1 cellular context compared by ENCODE assay signal in the genomic region with DNA sequence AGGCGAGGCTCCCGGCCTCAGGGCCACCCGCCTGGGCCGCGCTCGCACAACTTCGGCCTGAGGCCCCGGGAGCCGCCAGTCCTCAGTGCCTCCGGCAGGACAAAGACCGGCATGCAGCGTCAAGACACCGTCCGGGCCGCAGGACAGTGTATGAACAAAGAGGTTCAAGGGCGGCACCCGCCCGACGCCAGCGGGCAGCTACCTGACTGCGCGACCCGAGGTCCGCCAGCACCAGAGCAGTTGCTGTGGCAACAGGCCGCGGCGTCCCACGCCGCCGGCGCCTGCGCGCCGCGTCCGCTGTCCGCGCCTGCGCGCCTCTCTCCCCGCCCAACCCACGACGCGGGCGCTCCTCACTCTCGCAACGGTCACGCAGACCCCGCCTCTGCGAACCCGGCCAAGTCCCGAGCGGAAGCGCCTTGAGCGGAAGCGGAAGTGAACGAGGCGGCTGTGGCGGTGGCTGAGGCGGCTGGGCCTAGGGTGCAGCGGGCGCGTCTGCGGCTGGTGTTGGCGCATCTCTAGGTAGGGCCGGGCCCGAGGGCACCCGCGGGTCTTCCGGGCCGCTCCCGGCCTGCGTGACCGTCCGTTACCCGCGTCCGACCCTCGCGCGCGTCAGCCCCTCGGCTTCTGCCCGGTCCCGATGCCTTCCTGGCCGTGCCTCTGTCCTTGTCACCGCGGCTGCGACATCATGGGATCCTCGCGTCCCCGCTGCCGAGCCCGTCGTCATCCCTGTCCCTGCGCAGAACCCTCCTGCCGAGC.
TF ChIP-seq lines count a peak whose summit lies in the region.

A gene with protein sequence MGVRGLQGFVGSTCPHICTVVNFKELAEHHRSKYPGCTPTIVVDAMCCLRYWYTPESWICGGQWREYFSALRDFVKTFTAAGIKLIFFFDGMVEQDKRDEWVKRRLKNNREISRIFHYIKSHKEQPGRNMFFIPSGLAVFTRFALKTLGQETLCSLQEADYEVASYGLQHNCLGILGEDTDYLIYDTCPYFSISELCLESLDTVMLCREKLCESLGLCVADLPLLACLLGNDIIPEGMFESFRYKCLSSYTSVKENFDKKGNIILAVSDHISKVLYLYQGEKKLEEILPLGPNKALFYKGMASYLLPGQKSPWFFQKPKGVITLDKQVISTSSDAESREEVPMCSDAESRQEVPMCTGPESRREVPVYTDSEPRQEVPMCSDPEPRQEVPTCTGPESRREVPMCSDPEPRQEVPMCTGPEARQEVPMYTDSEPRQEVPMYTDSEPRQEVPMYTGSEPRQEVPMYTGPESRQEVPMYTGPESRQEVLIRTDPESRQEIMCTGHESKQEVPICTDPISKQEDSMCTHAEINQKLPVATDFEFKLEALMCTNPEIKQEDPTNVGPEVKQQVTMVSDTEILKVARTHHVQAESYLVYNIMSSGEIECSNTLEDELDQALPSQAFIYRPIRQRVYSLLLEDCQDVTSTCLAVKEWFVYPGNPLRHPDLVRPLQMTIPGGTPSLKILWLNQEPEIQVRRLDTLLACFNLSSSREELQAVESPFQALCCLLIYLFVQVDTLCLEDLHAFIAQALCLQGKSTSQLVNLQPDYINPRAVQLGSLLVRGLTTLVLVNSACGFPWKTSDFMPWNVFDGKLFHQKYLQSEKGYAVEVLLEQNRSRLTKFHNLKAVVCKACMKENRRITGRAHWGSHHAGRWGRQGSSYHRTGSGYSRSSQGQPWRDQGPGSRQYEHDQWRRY (plus strand): TSS at position 435 of the 756 bp plus-strand sequence. CDS start 10,633 bp downstream, outside the sequence.

TF ChIP-seq in H1, 55 proteins besides CTCF, POLR2A, EP300 and RAD21:
- TF ChIP-seq KDM4A (IDR thresholded peaks at IDR 0.05; ENCODE audit: low read depth, low read length, severe bottlenecking) = peak; percentile 99
- no peak for TF ChIP-seq CEBPB (IDR thresholded peaks at IDR 0.05; ENCODE audit: low read depth, low read length)
- TF ChIP-seq POLR2AphosphoS5 (IDR thresholded peaks at IDR 0.05; ENCODE audit: low read depth, low read length) = 0 out of 2 replicates have a peak, but pooled peaks have one; percentile 35
- peak in 1 of 2 experiments; percentile 76; a peak in 1 of 4 replicates for TF ChIP-seq SIN3A (conservative IDR thresholded peaks at IDR 0.05 in 1 of 2, IDR thresholded peaks at IDR 0.05 in 1 of 2; ENCODE audit: low read depth in 1 of 2, low read length in 2 of 2)
- TF ChIP-seq, protein P1, sequence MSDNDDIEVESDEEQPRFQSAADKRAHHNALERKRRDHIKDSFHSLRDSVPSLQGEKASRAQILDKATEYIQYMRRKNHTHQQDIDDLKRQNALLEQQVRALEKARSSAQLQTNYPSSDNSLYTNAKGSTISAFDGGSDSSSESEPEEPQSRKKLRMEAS (IDR thresholded peaks at IDR 0.05) = no peak; the same call in none of the 2 replicates
- peak; percentile 96 for TF ChIP-seq ASH2L (IDR thresholded peaks at IDR 0.05; ENCODE audit: low read length)
- TF ChIP-seq RBBP5 (IDR thresholded peaks at IDR 0.05; ENCODE audit: borderline replicate concordance, low read depth, low read length) = peak; percentile 64
- peak; percentile 89 for TF ChIP-seq PHF8 (conservative IDR thresholded peaks at IDR 0.05; ENCODE audit: low read depth, low read length)
- TF ChIP-seq SUZ12 (IDR thresholded peaks at IDR 0.05; ENCODE audit: low read length) = peak; percentile 54; the same call in 1 of the 2 replicates
- TF ChIP-seq KDM1A (IDR thresholded peaks at IDR 0.05; ENCODE audit: borderline replicate concordance, low read length) = no peak
- TF ChIP-seq CREB1 (IDR thresholded peaks at IDR 0.05) = peak; percentile 57; the same call in 1 of the 2 replicates
- TF ChIP-seq NRF1 (IDR thresholded peaks at IDR 0.05; ENCODE audit: low read depth, low read length) = peak; percentile 50
- no peak for TF ChIP-seq JUN (IDR thresholded peaks at IDR 0.05; ENCODE audit: low read depth, low read length)
- TF ChIP-seq TAF1 (IDR thresholded peaks at IDR 0.05; ENCODE audit: low read depth, low read length) = 0 out of 2 replicates have a peak, but pooled peaks have one; percentile 51
- peak in 1 of 2 experiments; percentile 47; a peak in 1 of 4 replicates for TF ChIP-seq HDAC2 (IDR thresholded peaks at IDR 0.05; ENCODE audit: borderline replicate concordance in 1 of 2, low read depth in 2 of 2, low read length in 2 of 2)
- peak; percentile 86 for TF ChIP-seq GABPA (IDR thresholded peaks at IDR 0.05; ENCODE audit: borderline replicate concordance, insufficient read depth, low read length)
- TF ChIP-seq, protein P2, sequence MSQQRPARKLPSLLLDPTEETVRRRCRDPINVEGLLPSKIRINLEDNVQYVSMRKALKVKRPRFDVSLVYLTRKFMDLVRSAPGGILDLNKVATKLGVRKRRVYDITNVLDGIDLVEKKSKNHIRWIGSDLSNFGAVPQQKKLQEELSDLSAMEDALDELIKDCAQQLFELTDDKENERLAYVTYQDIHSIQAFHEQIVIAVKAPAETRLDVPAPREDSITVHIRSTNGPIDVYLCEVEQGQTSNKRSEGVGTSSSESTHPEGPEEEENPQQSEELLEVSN (IDR thresholded peaks at IDR 0.05) = peak; percentile 72
- peak; percentile 42; the same call in 1 of the 2 replicates for TF ChIP-seq TBP (IDR thresholded peaks at IDR 0.05; ENCODE audit: low read depth, low read length)
- peak; percentile 68 for TF ChIP-seq BACH1 (IDR thresholded peaks at IDR 0.05; ENCODE audit: low read length)
